ENCODE assay signal across 8 cellular contexts in the genomic region with DNA sequence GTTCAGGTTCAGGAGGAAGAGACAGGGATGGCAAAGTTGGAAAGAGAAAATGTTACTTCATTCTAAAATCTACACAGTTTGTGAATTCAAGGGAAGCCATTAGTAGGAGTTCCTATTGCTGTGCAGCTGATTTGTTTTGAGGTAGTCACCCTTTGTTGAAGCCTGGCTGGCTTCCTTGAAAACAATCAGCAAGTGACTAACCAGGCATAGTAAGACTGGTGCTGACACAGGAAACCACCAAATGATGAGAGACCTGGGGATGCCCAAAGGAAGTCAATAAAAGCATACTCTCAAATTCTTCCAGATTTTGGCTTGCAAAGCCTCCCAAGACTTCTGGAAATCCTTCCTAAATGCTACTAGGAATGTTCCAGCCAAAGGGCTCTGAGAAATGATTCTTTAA. TPM values are rescaled to one million over a fixed set of nuclear protein-coding genes. Genes with fewer than 3 reads are reported as not detected.
DNase-seq lines count a peak whose midpoint lies in the region; ATAC-seq and TF ChIP-seq lines count a peak whose summit lies in the region.

No MANE protein-coding gene starts in this region.

- H3K27ac ChIP-seq in CD8-positive, alpha-beta memory T cell (ENCODE audit: low read depth, low read length): no peak overlapping the region
- peak overlapping the region; percentile 41 for H3K27ac ChIP-seq in osteoblast (ENCODE audit: low read depth, low read length)
- H3K27ac ChIP-seq in SJCRH30: no peak overlapping the region

- H3K79me2 ChIP-seq in osteoblast (ENCODE audit: insufficient read depth, low read length): no peaks in the 10 kb centered on the region

- no peak for TF ChIP-seq CTCF in osteoblast (IDR thresholded peaks at IDR 0.05; ENCODE audit: extremely low read depth, low read depth, low read length)

- H3K4me1 Mint-ChIP-seq in CD8-positive, alpha-beta memory T cell: peaks cover 48 to 67% (median 55%) of the 10 kb centered on the region in 3 donors

- CTCF ChIA-PET in CD8-positive, alpha-beta memory T cell (lab: Charles Lee): interaction anchor here (1.1 to 4.9 kb wide), 4 partner anchors 11 to 48 kb away, joined by 3 to 61 read pairs (median 19); no protein-coding TSS in a partner anchor

- peaks cover 0 to 3% (median 0%) of the 10 kb centered on the region in 5 donors for H3K9me3 Mint-ChIP-seq in CD8-positive, alpha-beta memory T cell

- H3K27me3 ChIP-seq in CD8-positive, alpha-beta memory T cell (ENCODE audit: insufficient read depth, low read length, poor library complexity, severe bottlenecking): no peaks in the 10 kb centered on the region
- no peaks in the 10 kb centered on the region for H3K27me3 ChIP-seq in osteoblast (ENCODE audit: insufficient read depth, low read length)
- no peaks in the 10 kb centered on the region for H3K27me3 ChIP-seq in SJCRH30

- no peaks in the 10 kb centered on the region for H3K36me3 ChIP-seq in CD8-positive, alpha-beta memory T cell (ENCODE audit: insufficient read depth, low read length)
- no peaks in the 10 kb centered on the region for H3K36me3 ChIP-seq in osteoblast (ENCODE audit: insufficient read depth, low read length)
- no peaks in the 10 kb centered on the region for H3K36me3 ChIP-seq in SJCRH30

- peak overlapping the region; percentile 83 to 98 (median 94) for H3K27ac Mint-ChIP-seq in CD8-positive, alpha-beta memory T cell

- peak overlapping the region; percentile 2 for H3K4me3 ChIP-seq in CD8-positive, alpha-beta memory T cell (ENCODE audit: low read length)
- no peak overlapping the region for H3K4me3 ChIP-seq in Jurkat, Clone E6-1 (ENCODE audit: low read length)
- H3K4me3 ChIP-seq in osteoblast (ENCODE audit: insufficient read depth, low read length): no peak overlapping the region
- no peak overlapping the region for H3K4me3 ChIP-seq in SJCRH30

- peak overlapping the region; percentile 33 for H3K4me2 ChIP-seq in osteoblast (ENCODE audit: insufficient read depth, low read length)

- peaks cover 0 to 6% (median 0%) of the 10 kb centered on the region in 3 donors for H3K36me3 Mint-ChIP-seq in CD8-positive, alpha-beta memory T cell

- H3K27me3 Mint-ChIP-seq in CD8-positive, alpha-beta memory T cell: no peaks in the 10 kb centered on the region

- ATAC-seq in GM21526 (IDR thresholded peaks at IDR 0.05; ENCODE audit: low FRiP score, unreplicated experiment): peak; percentile 77

- H3K9me3 ChIP-seq in CD8-positive, alpha-beta memory T cell (ENCODE audit: low read length): no peaks in the 10 kb centered on the region
- H3K9me3 ChIP-seq in osteoblast (ENCODE audit: low read depth, low read length): no peaks in the 10 kb centered on the region
- H3K9me3 ChIP-seq in SJCRH30 (replicated peaks): peaks cover 7% of the 10 kb centered on the region

- H3K4me3 Mint-ChIP-seq in CD8-positive, alpha-beta memory T cell: peak overlapping the region; percentile 47 to 82 (median 71)

- peak in 4 of 5 donors; percentile 39 to 72 (median 66) for DNase-seq in CD8-positive, alpha-beta memory T cell
- peak; percentile 62 for DNase-seq in Jurkat, Clone E6-1 (ENCODE audit: low read depth, low spot score)
- DNase-seq in activated naive CD4-positive, alpha-beta T cell treated with Interleukin-2 at 50 U/mL for 16 hours: peak; percentile 58
- DNase-seq in osteoblast (ENCODE audit: insufficient read length, low spot score, missing footprints): peak; percentile 90
- DNase-seq in SJCRH30: no peak
- DNase-seq in NCI-H774 (lab: John Stamatoyannopoulos, UW): no peak
- no peak for DNase-seq in NCI-H1092 treated with DMSO at 0.1 percent for 48 hours (lab: John Stamatoyannopoulos, UW)

- no peaks in the 10 kb centered on the region for H4K20me1 ChIP-seq in osteoblast (ENCODE audit: insufficient read depth, low read length)

- H3K4me1 ChIP-seq in CD8-positive, alpha-beta memory T cell (ENCODE audit: insufficient read depth, low read length): peaks cover 43% of the 10 kb centered on the region
- H3K4me1 ChIP-seq in osteoblast (ENCODE audit: insufficient read depth, low read length) (peaks cover 27% of the 10 kb centered on the region), SJCRH30 (no peaks in the 10 kb centered on the region)

- POLR2A ChIA-PET in CD8-positive, alpha-beta memory T cell (lab: Charles Lee): interaction anchor here (0.6 to 2.2 kb wide), 4 partner anchors 11 to 47 kb away, joined by 3 to 22 read pairs (median 5); no protein-coding TSS in a partner anchor

- no peak overlapping the region for H2AFZ ChIP-seq in osteoblast (ENCODE audit: low read length)

RNA-seq across cellular contexts. Expression of gene PRDM8, which starts 23.9 kb away (rescaled TPM):
- total RNA-seq in CD8-positive, alpha-beta memory T cell: 10 to 100 TPM; 10.9 to 12.7 TPM
- polyA plus RNA-seq in CD8-positive, alpha-beta memory T cell: 2.4 TPM
- polyA plus RNA-seq in Jurkat, Clone E6-1 (2012; ENCODE audit: insufficient read depth, insufficient read length): 4.6 TPM
- 3.6 and 5.0 TPM in 2 replicates for total RNA-seq in osteoblast
- 1.5 and 2.5 TPM in 2 replicates for total RNA-seq in SJCRH30 (2014; rRNA removed; shearing (Covaris generic))

Comparison
In these comparisons a context has a peak if more than half of its experiments do, and no peak if none do; other contexts are left out.
1. DNase-seq: peak in CD8-positive, alpha-beta memory T cell (4 of 5), Jurkat, Clone E6-1 (single experiment), activated naive CD4-positive, alpha-beta T cell treated with Interleukin-2 at 50 U/mL for 16 hours (single experiment) and osteoblast (single experiment); none in SJCRH30 (0 of 2), NCI-H774 (single experiment) and NCI-H1092 treated with DMSO at 0.1 percent for 48 hours (single experiment).